Comparison of ENCODE assay signal across 8 cellular contexts in genomic region chrX:2684256-2684655, GRCh38.
"Had no signal": no experiment of that assay in that cellular context is flagged by ENCODE, and none has a peak within 500 bp of the region (broad histone marks: within the 10 kb centered on the region; RNA-seq: fewer than 3 reads in every experiment).

No MANE protein-coding gene starts in this region.

- FAIRE-seq: G401.6, GM12878, GM12891, GM12892, GM18507, GM19239 had no signal

- DNase-seq: GDM1, GF-D8 had no signal

- H3K4me3 ChIP-seq: GM12878 had no signal

- ATAC-seq: GM12878 had no signal
